Comparison of ENCODE assay signal across 1 cellular context in the genomic region with DNA sequence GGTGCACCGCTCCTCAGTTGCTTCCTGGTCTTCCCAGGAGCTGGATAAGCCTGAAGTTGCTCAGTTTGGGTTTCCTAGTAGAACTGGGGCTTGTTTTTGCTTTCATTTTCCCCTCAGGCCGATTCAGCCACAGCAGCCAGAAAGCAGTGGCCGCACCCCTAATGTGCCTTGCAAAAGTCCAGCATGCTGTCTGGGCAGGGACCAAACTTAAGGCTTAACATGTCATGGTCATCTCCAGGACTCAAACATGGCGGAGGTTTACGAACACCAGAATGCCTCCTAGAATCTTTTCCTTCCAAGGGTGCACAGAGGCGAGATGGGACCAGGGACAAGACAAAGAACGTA.
TF ChIP-seq lines count a peak whose summit lies in the region.

No MANE protein-coding gene starts in this region.

TF ChIP-seq in IMR-90, 13 proteins besides CTCF, POLR2A, EP300 and RAD21:
- TF ChIP-seq, protein P1, sequence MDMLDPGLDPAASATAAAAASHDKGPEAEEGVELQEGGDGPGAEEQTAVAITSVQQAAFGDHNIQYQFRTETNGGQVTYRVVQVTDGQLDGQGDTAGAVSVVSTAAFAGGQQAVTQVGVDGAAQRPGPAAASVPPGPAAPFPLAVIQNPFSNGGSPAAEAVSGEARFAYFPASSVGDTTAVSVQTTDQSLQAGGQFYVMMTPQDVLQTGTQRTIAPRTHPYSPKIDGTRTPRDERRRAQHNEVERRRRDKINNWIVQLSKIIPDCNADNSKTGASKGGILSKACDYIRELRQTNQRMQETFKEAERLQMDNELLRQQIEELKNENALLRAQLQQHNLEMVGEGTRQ (IDR thresholded peaks at IDR 0.05; ENCODE audit: low read depth, low read length), result no peak
- TF ChIP-seq BHLHE40 (IDR thresholded peaks at IDR 0.05; ENCODE audit: low read depth, low read length) (no peak), FOS (IDR thresholded peaks at IDR 0.05; ENCODE audit: low read depth, low read length) (no peak), MAZ (IDR thresholded peaks at IDR 0.05; ENCODE audit: borderline replicate concordance, low read depth, low read length) (no peak), MAFK (IDR thresholded peaks at IDR 0.05; ENCODE audit: low read depth, low read length) (no peak), RCOR1 (IDR thresholded peaks at IDR 0.05; ENCODE audit: insufficient replicate concordance, low read length) (no peak), RFX5 (IDR thresholded peaks at IDR 0.05; ENCODE audit: low read depth, low read length) (no peak), MXI1 (IDR thresholded peaks at IDR 0.05; ENCODE audit: borderline replicate concordance, low read depth, low read length) (no peak), CEBPB (IDR thresholded peaks at IDR 0.05; ENCODE audit: low read depth, low read length) (no peak), SMC3 (IDR thresholded peaks at IDR 0.05; ENCODE audit: low read depth, low read length) (no peak), NFE2L2 (IDR thresholded peaks at IDR 0.05; ENCODE audit: low read depth, low read length) (no peak), CHD1 (IDR thresholded peaks at IDR 0.05; ENCODE audit: low read depth, low read length) (no peak)
- TF ChIP-seq, protein P2, sequence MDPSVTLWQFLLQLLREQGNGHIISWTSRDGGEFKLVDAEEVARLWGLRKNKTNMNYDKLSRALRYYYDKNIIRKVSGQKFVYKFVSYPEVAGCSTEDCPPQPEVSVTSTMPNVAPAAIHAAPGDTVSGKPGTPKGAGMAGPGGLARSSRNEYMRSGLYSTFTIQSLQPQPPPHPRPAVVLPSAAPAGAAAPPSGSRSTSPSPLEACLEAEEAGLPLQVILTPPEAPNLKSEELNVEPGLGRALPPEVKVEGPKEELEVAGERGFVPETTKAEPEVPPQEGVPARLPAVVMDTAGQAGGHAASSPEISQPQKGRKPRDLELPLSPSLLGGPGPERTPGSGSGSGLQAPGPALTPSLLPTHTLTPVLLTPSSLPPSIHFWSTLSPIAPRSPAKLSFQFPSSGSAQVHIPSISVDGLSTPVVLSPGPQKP (IDR thresholded peaks at IDR 0.05; ENCODE audit: borderline replicate concordance, low read depth, low read length), result no peak
